Comparison of ENCODE assay signal across 8 cellular contexts in genomic region chr11:45918331-45918941, GRCh38. TPM values are rescaled to one million over a fixed set of nuclear protein-coding genes. Genes with fewer than 3 reads are reported as not detected.
DNase-seq lines count a peak whose midpoint lies in the region; ATAC-seq and TF ChIP-seq lines count a peak whose summit lies in the region.

No MANE protein-coding gene starts in this region.

- H3K27ac ChIP-seq in HCT116 (ENCODE audit: low read depth, low read length) (peak overlapping the region; percentile 85), adrenal gland (peak overlapping the region; percentile 4 to 95 (median 77)), heart left ventricle (peak overlapping the region; percentile 77 to 97 (median 90)), parathyroid adenoma (peak overlapping the region; percentile 88), uterus (peak overlapping the region; percentile 85 to 86)

- H3K9ac ChIP-seq in HCT116 (ENCODE audit: low read length) (peak overlapping the region; percentile 80), parathyroid adenoma (no peak overlapping the region)

- H2AFZ ChIP-seq in HCT116 (ENCODE audit: low read depth, low read length, poor library complexity, severe bottlenecking) (peak overlapping the region; percentile 40), parathyroid adenoma (peak overlapping the region; percentile 86)

- peaks cover 17 to 30% of the 10 kb centered on the region in 2 experiments for H3K4me1 ChIP-seq in HCT116 (ENCODE audit: control insufficient read depth in 1 of 2, insufficient read depth in 2 of 2, low read length in 2 of 2)
- peaks cover 6 to 38% of the 10 kb centered on the region in 2 donors for H3K4me1 ChIP-seq in adrenal gland (replicated peaks in 1 of 2)
- peaks cover 3 to 63% (median 37%) of the 10 kb centered on the region in 12 donors for H3K4me1 ChIP-seq in heart left ventricle
- H3K4me1 ChIP-seq in parathyroid adenoma, result peaks cover 5% of the 10 kb centered on the region
- peaks cover 7 to 20% of the 10 kb centered on the region in 2 donors for H3K4me1 ChIP-seq in uterus

- H3K4me3 ChIP-seq in HCT116 (replicated peaks in 1 of 2; ENCODE audit: low read depth in 1 of 2, low read length in 2 of 2), result peak overlapping the region; percentile 84 to 95
- peak overlapping the region; percentile 3 to 92 (median 67) for H3K4me3 ChIP-seq in adrenal gland
- peak overlapping the region; percentile 75 to 100 (median 94) for H3K4me3 ChIP-seq in heart left ventricle
- H3K4me3 ChIP-seq in parathyroid adenoma (ENCODE audit: low read depth, low read length), result peak overlapping the region; percentile 94
- H3K4me3 ChIP-seq in uterus, result peak overlapping the region; percentile 88 to 99

- H3K27me3 ChIP-seq in HCT116 (ENCODE audit: insufficient read depth, low read length) (no peaks in the 10 kb centered on the region), adrenal gland (no peaks in the 10 kb centered on the region), heart left ventricle (peaks cover 14 to 24% (median 17%) of the 10 kb centered on the region in 9 donors), parathyroid adenoma (ENCODE audit: control insufficient read depth, insufficient read depth, low read length) (no peaks in the 10 kb centered on the region), uterus (peaks cover 0 to 12% of the 10 kb centered on the region in 2 donors)

- DNase-seq in ELF-1 (ENCODE audit: low read depth, low spot score) (peak; percentile 77), HCT116 (ENCODE audit: low read depth, low spot score) (no peak), NCI-H1092 (lab: John Stamatoyannopoulos, UW) (peak; percentile 74), SKM-1 treated with dmso at 0.1 percent for 144 hours (lab: John Stamatoyannopoulos, UW; ENCODE audit: unreplicated experiment) (peak; percentile 77), adrenal gland (peak; percentile 80 to 91 (median 86)), heart left ventricle (peak; percentile 86 to 91 (median 87)), uterus (peak; percentile 86 to 88)

- no peak for TF ChIP-seq CTCF in HCT116 (IDR thresholded peaks at IDR 0.05 in 2 of 3, conservative IDR thresholded peaks at IDR 0.05 in 1 of 3; ENCODE audit: borderline replicate concordance in 1 of 3, insufficient read depth in 1 of 3, low read depth in 2 of 3, low read length in 2 of 3)
- TF ChIP-seq CTCF in adrenal gland (IDR thresholded peaks at IDR 0.05), result no peak
- TF ChIP-seq CTCF in heart left ventricle (IDR thresholded peaks at IDR 0.05), result no peak
- no peak for TF ChIP-seq CTCF in parathyroid adenoma (IDR thresholded peaks at IDR 0.05)
- no peak for TF ChIP-seq CTCF in uterus (IDR thresholded peaks at IDR 0.05)

- peaks cover 18% of the 10 kb centered on the region for H3K79me2 ChIP-seq in HCT116 (ENCODE audit: insufficient read depth, low read length)
- H3K79me2 ChIP-seq in parathyroid adenoma, result no peaks in the 10 kb centered on the region

- H4K20me1 ChIP-seq in HCT116 (ENCODE audit: insufficient read depth), result no peaks in the 10 kb centered on the region

- BruUV-seq in HCT116 (replicated peaks; lab: Mats Ljungman, UMichigan), result no TSS peak

- no peak for TF ChIP-seq RAD21 in HCT116 (IDR thresholded peaks at IDR 0.05; ENCODE audit: low read depth)

- peak overlapping the region; percentile 93 for H3K4me2 ChIP-seq in HCT116 (ENCODE audit: low read length)
- peak overlapping the region; percentile 93 for H3K4me2 ChIP-seq in parathyroid adenoma (ENCODE audit: low read length)

- WGBS in adrenal gland, 4 donors, result 0 to 1% (median 0%) methylated on average over 11 to 38 of the region's 38 CpGs
- WGBS in heart left ventricle, 4 donors, result 0 to 1% (median 0%) methylated on average over 28 to 38 of the region's 38 CpGs

- intact Hi-C loops in HCT116 (cut with micrococcal nuclease) (no loop called here), adrenal gland (cut with DNase I) (loop anchor here in 1 of 2 donors (10.0 kb wide), 1 partner anchor 54 kb away; no protein-coding TSS in a partner anchor), heart left ventricle (cut with DNase I) (loop anchor here in 7 of 10 donors (1.0 to 10.0 kb wide), 4 partner anchors 54 to 72 kb away; partner anchors contain the start of gene CRY2 (in 5 of the 7)), uterus (cut with DNase I; ENCODE audit: low total_unique reads) (loop anchor here (5.0 kb wide), 1 partner anchor 71 kb away; the partner anchor contains the start of gene CRY2)

- POLR2A ChIA-PET in HCT116 (lab: Charles Lee), result interaction anchor here (0.7 to 1.1 kb wide), 3 partner anchors 10 to 320 kb away, joined by 3 read pairs; no protein-coding TSS in a partner anchor

- H3K9me3 ChIP-seq in HCT116 (ENCODE audit: control insufficient read depth in 1 of 2, insufficient read depth in 1 of 2, low read depth in 1 of 2, low read length in 2 of 2) (no peaks in the 10 kb centered on the region), adrenal gland (replicated peaks in 1 of 3) (no peaks in the 10 kb centered on the region), heart left ventricle (no peaks in the 10 kb centered on the region), parathyroid adenoma (ENCODE audit: control insufficient read depth, low read length) (no peaks in the 10 kb centered on the region), uterus (no peaks in the 10 kb centered on the region)

- H3K36me3 ChIP-seq in HCT116 (ENCODE audit: control insufficient read depth in 1 of 2, insufficient read depth in 2 of 2, low read length in 2 of 2) (peaks cover 0 to 3% of the 10 kb centered on the region in 2 experiments; a peak in 2 of 4 replicates), adrenal gland (replicated peaks in 1 of 2) (peaks cover 0 to 27% of the 10 kb centered on the region in 2 donors), heart left ventricle (peaks cover 0 to 27% (median 26%) of the 10 kb centered on the region in 9 donors), parathyroid adenoma (ENCODE audit: control insufficient read depth, insufficient read depth, low read length) (no peaks in the 10 kb centered on the region), uterus (no peaks in the 10 kb centered on the region)

- ATAC-seq in HCT116, result peak; percentile 60
- ATAC-seq in heart left ventricle, result peak; percentile 72 to 86 (median 82)

- no peaks in the 10 kb centered on the region for H3K9me2 ChIP-seq in HCT116 (ENCODE audit: insufficient read depth)

- CTCF ChIA-PET in HCT116 (lab: Charles Lee), result interaction anchor here (0.5 to 1.4 kb wide), 3 partner anchors 47 to 396 kb away, joined by 3 to 7 read pairs (median 3); no protein-coding TSS in a partner anchor

- RAD21 ChIA-PET in HCT116 (lab: Charles Lee; ENCODE audit: low non-redundant PET in 1 of 2, low total read pairs in 2 of 2, uncharacterized antibody in 2 of 2, unreplicated experiment in 2 of 2), result interaction anchor here in 1 of 2 experiments (0.9 kb wide), 1 partner anchor 88 kb away, joined by 4 read pairs; no protein-coding TSS in a partner anchor

- no peak for TF ChIP-seq POLR2A in HCT116 (IDR thresholded peaks at IDR 0.05; ENCODE audit: borderline replicate concordance, extremely low read depth, insufficient read depth, insufficient read length)
- peak in 1 of 2 donors; percentile 14 for TF ChIP-seq POLR2A in adrenal gland (IDR thresholded peaks at IDR 0.05)
- TF ChIP-seq POLR2A in heart left ventricle (IDR thresholded peaks at IDR 0.05), result peak in 1 of 2 donors; percentile 9
- peak; percentile 55 to 76 for TF ChIP-seq POLR2A in uterus (IDR thresholded peaks at IDR 0.05)

TF ChIP-seq in HCT116, 20 proteins besides CTCF, POLR2A, EP300 and RAD21:
- TF ChIP-seq ZFX (IDR thresholded peaks at IDR 0.05) (no peak), EZH2phosphoT487 (IDR thresholded peaks at IDR 0.05; ENCODE audit: borderline replicate concordance) (no peak), MAX (IDR thresholded peaks at IDR 0.05) (no peak), EGR1 (IDR thresholded peaks at IDR 0.05; ENCODE audit: low read depth) (no peak), JUND (IDR thresholded peaks at IDR 0.05) (no peak), POLR2AphosphoS5 (IDR thresholded peaks at IDR 0.05; ENCODE audit: low read depth, low read length) (peak; percentile 72)

RNA-seq across cellular contexts. Expression of gene PEX16, which starts 0.8 kb away (rescaled TPM):
- 33.2 TPM for total RNA-seq in HCT116 (2021; ENCODE audit: unreplicated experiment)
- polyA plus RNA-seq in HCT116 (2012), result 30.0 and 37.6 TPM in 2 replicates
- total RNA-seq in adrenal gland, result 10 to 100 TPM; 32.6 to 48.5 (median 40.7) TPM
- 10 to 100 TPM in 2 of 3 donors, 1 to 10 TPM in 1; 7.6 to 67.6 (median 52.8) TPM for polyA plus RNA-seq in adrenal gland
- 10 to 100 TPM; 10.4 to 20.0 (median 14.6) TPM for total RNA-seq in heart left ventricle
- polyA plus RNA-seq in heart left ventricle, result 10 to 100 TPM; 16.3 to 22.8 TPM
- total RNA-seq in uterus, result 10 to 100 TPM; 15.3 to 32.1 (median 27.6) TPM

RNA-seq across cellular contexts. Expression of gene LARGE2, which starts 4.0 kb away (rescaled TPM):
- 67.6 TPM for total RNA-seq in HCT116 (2021; ENCODE audit: unreplicated experiment)
- 60.8 and 61.4 TPM in 2 replicates for polyA plus RNA-seq in HCT116 (2012)
- 1 to 10 TPM; 1.0 to 7.1 (median 4.0) TPM for total RNA-seq in adrenal gland
- 10 to 100 TPM in 1 of 3 donors, 1 to 10 TPM in 2; 1.1 to 13.0 (median 3.9) TPM for polyA plus RNA-seq in adrenal gland
- total RNA-seq in heart left ventricle, result under 1 TPM in 1 of 9 donors, not detected in 8; 0.88 TPM
- under 1 TPM in 1 of 2 donors, not detected in 1; 0.17 TPM for polyA plus RNA-seq in heart left ventricle
- 1 to 10 TPM in 2 of 4 donors, under 1 TPM in 1, not detected in 1; 0.64 to 4.4 (median 2.4) TPM for total RNA-seq in uterus

RNA-seq across cellular contexts. Expression of gene FREY1, which starts 11.4 kb away (rescaled TPM):
- 0.96 TPM for total RNA-seq in HCT116 (2021; ENCODE audit: unreplicated experiment)
- 0.07 and 0.17 TPM in 2 replicates for polyA plus RNA-seq in HCT116 (2012)
- total RNA-seq in adrenal gland, result under 1 TPM in 4 of 8 donors, not detected in 4; 0.35 to 0.94 (median 0.83) TPM
- polyA plus RNA-seq in adrenal gland, result under 1 TPM in 2 of 3 donors, not detected in 1; 0.30 to 0.56 TPM
- under 1 TPM in 4 of 9 donors, not detected in 5; 0.37 to 1.00 (median 0.46) TPM for total RNA-seq in heart left ventricle
- polyA plus RNA-seq in heart left ventricle, result under 1 TPM; 0.40 to 0.46 TPM
- total RNA-seq in uterus, result 1 to 10 TPM in 1 of 4 donors, not detected in 3; 1.6 TPM

RNA-seq across cellular contexts. Expression of gene MAPK8IP1, which starts 33.0 kb away (rescaled TPM):
- total RNA-seq in HCT116 (2021; ENCODE audit: unreplicated experiment), result 10.1 TPM
- 6.8 and 8.2 TPM in 2 replicates for polyA plus RNA-seq in HCT116 (2012)
- 10 to 100 TPM; 28.2 to 73.7 (median 32.6) TPM for total RNA-seq in adrenal gland
- polyA plus RNA-seq in adrenal gland, result 10 to 100 TPM; 14.5 to 39.5 (median 33.3) TPM
- total RNA-seq in heart left ventricle, result 1 to 10 TPM; 5.0 to 8.0 (median 7.6) TPM
- polyA plus RNA-seq in heart left ventricle, result 1 to 10 TPM; 2.4 to 3.1 TPM
- 10 to 100 TPM in 3 of 4 donors, 1 to 10 TPM in 1; 2.1 to 29.9 (median 20.0) TPM for total RNA-seq in uterus
